1 cellular context compared by ENCODE assay signal in the genomic region with DNA sequence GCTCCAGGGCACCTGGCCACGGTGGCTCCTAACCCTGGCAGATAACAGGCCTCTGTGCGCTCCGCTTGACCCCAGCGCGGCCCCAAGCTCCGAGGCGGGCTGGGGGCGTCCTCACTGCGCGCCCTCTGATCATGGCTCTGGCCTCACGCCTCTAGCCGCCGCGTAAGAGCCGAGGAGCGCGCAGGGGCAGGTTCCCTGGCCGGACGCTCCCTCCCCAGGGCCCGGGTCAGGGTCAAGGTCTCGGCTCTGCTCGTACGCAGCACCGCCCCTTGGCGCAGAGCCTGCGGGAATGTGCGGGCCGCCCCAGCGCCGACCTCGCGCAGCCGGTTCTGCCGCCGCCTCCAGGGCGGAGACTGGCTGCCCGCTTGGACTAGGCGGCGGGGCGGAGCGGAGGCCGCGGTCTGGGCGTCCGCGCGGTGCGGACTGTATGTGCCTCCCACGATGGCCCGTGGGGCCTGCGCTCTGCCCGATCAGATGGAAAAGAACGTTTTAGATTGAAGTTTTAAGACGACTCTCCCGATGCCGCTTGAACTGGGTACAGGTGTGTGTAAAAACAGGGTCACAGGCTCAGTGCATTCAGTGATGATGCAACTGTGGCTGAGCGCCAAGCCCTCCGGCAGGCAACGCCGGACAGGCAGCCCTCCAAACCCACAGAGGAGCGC.
TF ChIP-seq lines count a peak whose summit lies in the region.

No MANE protein-coding gene starts in this region.

TF ChIP-seq in K562, 482 proteins besides CTCF, POLR2A, EP300 and RAD21 (continued from another document):
- TF ChIP-seq, protein P1, sequence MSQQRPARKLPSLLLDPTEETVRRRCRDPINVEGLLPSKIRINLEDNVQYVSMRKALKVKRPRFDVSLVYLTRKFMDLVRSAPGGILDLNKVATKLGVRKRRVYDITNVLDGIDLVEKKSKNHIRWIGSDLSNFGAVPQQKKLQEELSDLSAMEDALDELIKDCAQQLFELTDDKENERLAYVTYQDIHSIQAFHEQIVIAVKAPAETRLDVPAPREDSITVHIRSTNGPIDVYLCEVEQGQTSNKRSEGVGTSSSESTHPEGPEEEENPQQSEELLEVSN (IDR thresholded peaks at IDR 0.05; ENCODE audit: borderline replicate concordance in 1 of 2, extremely low read depth in 1 of 2, insufficient read depth in 1 of 2, insufficient read length in 1 of 2, low read depth in 1 of 2, low read length in 1 of 2, poor library complexity in 1 of 2, severe bottlenecking in 1 of 2), result peak; percentile 58 to 77
- no peak for TF ChIP-seq MCM7 (IDR thresholded peaks at IDR 0.05)
- 0 out of 4 replicates have a peak, but pooled peaks of 1 of the 2 experiments have one; percentile 3 for TF ChIP-seq SIN3A (IDR thresholded peaks at IDR 0.05; ENCODE audit: borderline replicate concordance in 2 of 2, control insufficient read depth in 1 of 2, low read depth in 2 of 2, low read length in 2 of 2)
- no peak for TF ChIP-seq HLTF (IDR thresholded peaks at IDR 0.05)
